Comparison of ENCODE assay signal across 17 cellular contexts in genomic region chr12:99413751-99414150, GRCh38.
"Had no signal": no experiment of that assay in that cellular context is flagged by ENCODE, and none has a peak within 500 bp of the region (broad histone marks: within the 10 kb centered on the region; RNA-seq: fewer than 3 reads in every experiment).

No MANE protein-coding gene starts in this region.

- DNase-seq: activated B cell treated with CpG ODN at 0.5 μM for 24 hours; activated CD4-positive, alpha-beta memory T cell treated with anti-CD3 and anti-CD28 coated beads, Interleukin-2, amount 10 ng/mL, durations not matched to agents 7 days and 5 days; activated CD4-positive, alpha-beta T cell treated with anti-CD3 and anti-CD28 coated beads for 48 hours; activated CD8-positive, alpha-beta memory T cell treated with anti-CD3 and anti-CD28 coated beads, Interleukin-2, amount 10 ng/mL, durations not matched to agents 7 days and 5 days; amniotic stem cell; dermis blood vessel endothelial cell; effector memory CD4-positive, alpha-beta T cell; foreskin fibroblast; mesenchymal stem cell; mucosa of descending colon; naive B cell; stimulated activated CD4-positive, alpha-beta T cell treated with anti-CD3 and anti-CD28 coated beads, Interleukin-12 subunit alpha, Interleukin-12 subunit beta, amount 100 ng/mL, for 4 hours; stimulated activated CD4-positive, alpha-beta T cell treated with anti-CD3 and anti-CD28 coated beads, Interleukin-1b, Interleukin-23, amount 100 ng/mL, for 48 hours; stimulated activated CD8-positive, alpha-beta memory T cell treated with anti-CD3 and anti-CD28 coated beads, Interleukin-4, amount 100 ng/mL, for 48 hours; stimulated activated naive CD8-positive, alpha-beta T cell treated with anti-CD3 and anti-CD28 coated beads, Interleukin-15, Interleukin-2, amounts not matched to agents 100 U/mL and 50 U/mL, for 24 hours; substantia nigra had no signal

- ATAC-seq: activated CD8-positive, alpha-beta memory T cell treated with anti-CD3 and anti-CD28 coated beads, Interleukin-2, amount 10 ng/mL, durations not matched to agents 7 days and 5 days; mucosa of descending colon; stimulated activated naive CD8-positive, alpha-beta T cell treated with anti-CD3 and anti-CD28 coated beads, Interleukin-15, Interleukin-2, amounts not matched to agents 100 U/mL and 50 U/mL, for 24 hours had no signal

- H3K4me3 ChIP-seq: mucosa of descending colon, tibial nerve had no signal

- H3K36me3 ChIP-seq: tibial nerve had no signal

- H3K4me1 ChIP-seq: tibial nerve had no signal

- H3K27ac ChIP-seq: tibial nerve had no signal

- H3K27me3 ChIP-seq: tibial nerve had no signal
